13 cellular contexts compared by ENCODE assay signal in genomic region chr16:67860589-67861398, GRCh38. TPM values are rescaled to one million over a fixed set of nuclear protein-coding genes. Genes with fewer than 3 reads are reported as not detected.
DNase-seq lines count a peak whose midpoint lies in the region; ATAC-seq and TF ChIP-seq lines count a peak whose summit lies in the region.
"Had no signal": no experiment of that assay in that cellular context is flagged by ENCODE, and none has a peak within 500 bp of the region (broad histone marks: within the 10 kb centered on the region; RNA-seq: fewer than 3 reads in every experiment).

No MANE protein-coding gene starts in this region.

- peaks cover 37% of the 10 kb centered on the region for H3K4me1 Mint-ChIP-seq in activated CD4-positive, alpha-beta memory T cell treated with anti-CD3 and anti-CD28 coated beads, Interleukin-2, amount 10 ng/mL, durations not matched to agents 7 days and 5 days
- peaks cover 32% of the 10 kb centered on the region for H3K4me1 Mint-ChIP-seq in activated CD4-positive, alpha-beta memory T cell treated with anti-CD3 and anti-CD28 coated beads for 36 hours (ENCODE audit: low read depth)
- H3K4me1 Mint-ChIP-seq in activated T-helper 1 cell treated with anti-CD3 and anti-CD28 coated beads, Interleukin-12 subunit alpha, Interleukin-12 subunit beta, Interleukin-2, Interleukin-4 antibody, amounts not matched to agents 30 ng/mL and 10 ng/mL and 1 ng/mL, durations not matched to agents 14 hours and 24 hours and 36 hours (ENCODE audit: low read depth): peaks cover 37% of the 10 kb centered on the region
- peaks cover 39% of the 10 kb centered on the region for H3K4me1 Mint-ChIP-seq in stimulated activated effector memory CD8-positive, alpha-beta T cell treated with anti-CD3 and anti-CD28 coated beads, Interleukin-12 subunit alpha, Interleukin-12 subunit beta, amount 100 ng/mL, for 72 hours

- H3K27ac Mint-ChIP-seq in activated CD4-positive, alpha-beta memory T cell treated with anti-CD3 and anti-CD28 coated beads, Interleukin-2, amount 10 ng/mL, durations not matched to agents 7 days and 5 days: peak overlapping the region; percentile 44
- H3K27ac Mint-ChIP-seq in activated CD4-positive, alpha-beta memory T cell treated with anti-CD3 and anti-CD28 coated beads for 36 hours: no peak overlapping the region
- H3K27ac Mint-ChIP-seq in activated T-helper 1 cell treated with anti-CD3 and anti-CD28 coated beads, Interleukin-12 subunit alpha, Interleukin-12 subunit beta, Interleukin-2, Interleukin-4 antibody, amounts not matched to agents 30 ng/mL and 10 ng/mL and 1 ng/mL, durations not matched to agents 14 hours and 24 hours and 36 hours: peak overlapping the region; percentile 55
- H3K27ac Mint-ChIP-seq in stimulated activated effector memory CD8-positive, alpha-beta T cell treated with anti-CD3 and anti-CD28 coated beads, Interleukin-12 subunit alpha, Interleukin-12 subunit beta, amount 100 ng/mL, for 72 hours: peak overlapping the region; percentile 99

- no peak for ATAC-seq in stimulated activated effector memory CD8-positive, alpha-beta T cell treated with anti-CD3 and anti-CD28 coated beads, Interleukin-12 subunit alpha, Interleukin-12 subunit beta, amount 100 ng/mL, for 72 hours
- ATAC-seq in HG02973 (IDR thresholded peaks at IDR 0.05; ENCODE audit: unreplicated experiment): no peak
- no peak for ATAC-seq in left lobe of liver
- ATAC-seq: body of pancreas; naive thymus-derived CD4-positive, alpha-beta T cell had no signal

- no peak for TF ChIP-seq CTCF in fibroblast of the aortic adventitia (IDR thresholded peaks at IDR 0.05; ENCODE audit: insufficient read depth, low read length)

- H3K4me3 Mint-ChIP-seq in activated CD4-positive, alpha-beta memory T cell treated with anti-CD3 and anti-CD28 coated beads, Interleukin-2, amount 10 ng/mL, durations not matched to agents 7 days and 5 days: no peak overlapping the region
- no peak overlapping the region for H3K4me3 Mint-ChIP-seq in activated CD4-positive, alpha-beta memory T cell treated with anti-CD3 and anti-CD28 coated beads for 36 hours
- H3K4me3 Mint-ChIP-seq in activated T-helper 1 cell treated with anti-CD3 and anti-CD28 coated beads, Interleukin-12 subunit alpha, Interleukin-12 subunit beta, Interleukin-2, Interleukin-4 antibody, amounts not matched to agents 30 ng/mL and 10 ng/mL and 1 ng/mL, durations not matched to agents 14 hours and 24 hours and 36 hours: no peak overlapping the region
- no peak overlapping the region for H3K4me3 Mint-ChIP-seq in stimulated activated effector memory CD8-positive, alpha-beta T cell treated with anti-CD3 and anti-CD28 coated beads, Interleukin-12 subunit alpha, Interleukin-12 subunit beta, amount 100 ng/mL, for 72 hours
- H3K4me3 Mint-ChIP-seq: naive thymus-derived CD4-positive, alpha-beta T cell had no signal

- H3K27me3 Mint-ChIP-seq in activated CD4-positive, alpha-beta memory T cell treated with anti-CD3 and anti-CD28 coated beads, Interleukin-2, amount 10 ng/mL, durations not matched to agents 7 days and 5 days: no peaks in the 10 kb centered on the region
- H3K27me3 Mint-ChIP-seq in activated CD4-positive, alpha-beta memory T cell treated with anti-CD3 and anti-CD28 coated beads for 36 hours: no peaks in the 10 kb centered on the region
- no peaks in the 10 kb centered on the region for H3K27me3 Mint-ChIP-seq in activated T-helper 1 cell treated with anti-CD3 and anti-CD28 coated beads, Interleukin-12 subunit alpha, Interleukin-12 subunit beta, Interleukin-2, Interleukin-4 antibody, amounts not matched to agents 30 ng/mL and 10 ng/mL and 1 ng/mL, durations not matched to agents 14 hours and 24 hours and 36 hours (ENCODE audit: insufficient read depth)
- H3K27me3 Mint-ChIP-seq: naive thymus-derived CD4-positive, alpha-beta T cell had no signal

- H3K9me3 Mint-ChIP-seq in activated CD4-positive, alpha-beta memory T cell treated with anti-CD3 and anti-CD28 coated beads, Interleukin-2, amount 10 ng/mL, durations not matched to agents 7 days and 5 days: no peaks in the 10 kb centered on the region
- no peaks in the 10 kb centered on the region for H3K9me3 Mint-ChIP-seq in activated CD4-positive, alpha-beta memory T cell treated with anti-CD3 and anti-CD28 coated beads for 36 hours
- H3K9me3 Mint-ChIP-seq in activated T-helper 1 cell treated with anti-CD3 and anti-CD28 coated beads, Interleukin-12 subunit alpha, Interleukin-12 subunit beta, Interleukin-2, Interleukin-4 antibody, amounts not matched to agents 30 ng/mL and 10 ng/mL and 1 ng/mL, durations not matched to agents 14 hours and 24 hours and 36 hours: no peaks in the 10 kb centered on the region
- no peaks in the 10 kb centered on the region for H3K9me3 Mint-ChIP-seq in stimulated activated effector memory CD8-positive, alpha-beta T cell treated with anti-CD3 and anti-CD28 coated beads, Interleukin-12 subunit alpha, Interleukin-12 subunit beta, amount 100 ng/mL, for 72 hours
- H3K9me3 Mint-ChIP-seq: naive thymus-derived CD4-positive, alpha-beta T cell had no signal

- DNase-seq in activated CD4-positive, alpha-beta memory T cell treated with anti-CD3 and anti-CD28 coated beads, Interleukin-2, amount 10 ng/mL, durations not matched to agents 7 days and 5 days: no peak
- DNase-seq in activated CD4-positive, alpha-beta memory T cell treated with anti-CD3 and anti-CD28 coated beads for 36 hours: no peak
- no peak for DNase-seq in activated T-helper 1 cell treated with anti-CD3 and anti-CD28 coated beads, Interleukin-12 subunit alpha, Interleukin-12 subunit beta, Interleukin-2, Interleukin-4 antibody, amounts not matched to agents 30 ng/mL and 10 ng/mL and 1 ng/mL, durations not matched to agents 14 hours and 24 hours and 36 hours (ENCODE audit: low spot score)
- DNase-seq in fibroblast of the aortic adventitia (ENCODE audit: low read depth) (peak; percentile 73), T-helper 9 cell (no peak), left lobe of liver (ENCODE audit: low spot score) (no peak)
- DNase-seq in stimulated activated effector memory CD8-positive, alpha-beta T cell treated with anti-CD3 and anti-CD28 coated beads, Interleukin-12 subunit alpha, Interleukin-12 subunit beta, amount 100 ng/mL, for 72 hours (ENCODE audit: low spot score in 2 of 2): no peak
- DNase-seq: activated CD4-positive, alpha-beta T cell treated with anti-CD3 and anti-CD28 coated beads for 1 hour; body of pancreas; naive thymus-derived CD4-positive, alpha-beta T cell; stimulated activated CD4-positive, alpha-beta T cell treated with anti-CD3 and anti-CD28 coated beads, Interleukin-2, amount 100 ng/mL, for 24 hours; testis had no signal

- CTCF ChIA-PET in activated CD4-positive, alpha-beta memory T cell treated with anti-CD3 and anti-CD28 coated beads, Interleukin-2, amount 10 ng/mL, durations not matched to agents 7 days and 5 days (lab: Charles Lee): interaction anchor here (1.0 to 3.6 kb wide), 3 partner anchors 20 to 45 kb away, joined by 3 to 19 read pairs (median 3); partner anchors contain the start of gene NRN1L
- CTCF ChIA-PET in activated CD4-positive, alpha-beta memory T cell treated with anti-CD3 and anti-CD28 coated beads for 36 hours (lab: Charles Lee): interaction anchor here (0.6 to 3.4 kb wide), 4 partner anchors 23 to 68 kb away, joined by 3 to 20 read pairs (median 3); no protein-coding TSS in a partner anchor

- peaks cover 17% of the 10 kb centered on the region for H3K36me3 Mint-ChIP-seq in activated CD4-positive, alpha-beta memory T cell treated with anti-CD3 and anti-CD28 coated beads, Interleukin-2, amount 10 ng/mL, durations not matched to agents 7 days and 5 days (ENCODE audit: low read depth)
- H3K36me3 Mint-ChIP-seq in activated CD4-positive, alpha-beta memory T cell treated with anti-CD3 and anti-CD28 coated beads for 36 hours: peaks cover 8% of the 10 kb centered on the region
- H3K36me3 Mint-ChIP-seq in activated T-helper 1 cell treated with anti-CD3 and anti-CD28 coated beads, Interleukin-12 subunit alpha, Interleukin-12 subunit beta, Interleukin-2, Interleukin-4 antibody, amounts not matched to agents 30 ng/mL and 10 ng/mL and 1 ng/mL, durations not matched to agents 14 hours and 24 hours and 36 hours (ENCODE audit: low read depth): peaks cover 13% of the 10 kb centered on the region
- peaks cover 49% of the 10 kb centered on the region for H3K36me3 Mint-ChIP-seq in stimulated activated effector memory CD8-positive, alpha-beta T cell treated with anti-CD3 and anti-CD28 coated beads, Interleukin-12 subunit alpha, Interleukin-12 subunit beta, amount 100 ng/mL, for 72 hours

- POLR2A ChIA-PET in activated CD4-positive, alpha-beta memory T cell treated with anti-CD3 and anti-CD28 coated beads, Interleukin-2, amount 10 ng/mL, durations not matched to agents 7 days and 5 days (lab: Charles Lee): interaction anchor here (1.9 kb wide), 1 partner anchor 13 kb away, joined by 5 read pairs; the partner anchor contains the start of gene EDC4
- POLR2A ChIA-PET in activated CD4-positive, alpha-beta memory T cell treated with anti-CD3 and anti-CD28 coated beads for 36 hours (lab: Charles Lee): no interaction called here

- intact Hi-C loops in activated CD4-positive, alpha-beta memory T cell treated with anti-CD3 and anti-CD28 coated beads for 36 hours (cut with micrococcal nuclease): no loop called here
- intact Hi-C loops in activated T-helper 1 cell treated with anti-CD3 and anti-CD28 coated beads, Interleukin-12 subunit alpha, Interleukin-12 subunit beta, Interleukin-2, Interleukin-4 antibody, amounts not matched to agents 30 ng/mL and 10 ng/mL and 1 ng/mL, durations not matched to agents 14 hours and 24 hours and 36 hours (cut with micrococcal nuclease): no loop called here

- no peak overlapping the region for H3K4me3 ChIP-seq in fibroblast of the aortic adventitia (ENCODE audit: low read depth, low read length)
- H3K4me3 ChIP-seq: body of pancreas, testis had no signal

RNA-seq across cellular contexts. Expression of gene EDC4, which starts 12.1 kb away (rescaled TPM):
- total RNA-seq in activated CD4-positive, alpha-beta memory T cell treated with anti-CD3 and anti-CD28 coated beads, Interleukin-2, amount 10 ng/mL, durations not matched to agents 7 days and 5 days: 10 to 100 TPM; 98.4 to 99.3 TPM
- 10 to 100 TPM; 88.6 to 94.2 TPM for total RNA-seq in activated CD4-positive, alpha-beta memory T cell treated with anti-CD3 and anti-CD28 coated beads for 36 hours
- total RNA-seq in activated T-helper 1 cell treated with anti-CD3 and anti-CD28 coated beads, Interleukin-12 subunit alpha, Interleukin-12 subunit beta, Interleukin-2, Interleukin-4 antibody, amounts not matched to agents 30 ng/mL and 10 ng/mL and 1 ng/mL, durations not matched to agents 14 hours and 24 hours and 36 hours: 115 and 128 TPM in 2 replicates
- total RNA-seq in fibroblast of the aortic adventitia (ENCODE audit: low replicate concordance) (29.1 and 47.4 TPM in 2 replicates), left lobe of liver (22.1 TPM)

RNA-seq across cellular contexts. Expression of gene CENPT, which starts 13.3 kb away (rescaled TPM):
- total RNA-seq in activated CD4-positive, alpha-beta memory T cell treated with anti-CD3 and anti-CD28 coated beads, Interleukin-2, amount 10 ng/mL, durations not matched to agents 7 days and 5 days: 10 to 100 TPM; 50.2 to 53.5 TPM
- 10 to 100 TPM; 39.2 to 40.2 TPM for total RNA-seq in activated CD4-positive, alpha-beta memory T cell treated with anti-CD3 and anti-CD28 coated beads for 36 hours
- 41.6 and 45.0 TPM in 2 replicates for total RNA-seq in activated T-helper 1 cell treated with anti-CD3 and anti-CD28 coated beads, Interleukin-12 subunit alpha, Interleukin-12 subunit beta, Interleukin-2, Interleukin-4 antibody, amounts not matched to agents 30 ng/mL and 10 ng/mL and 1 ng/mL, durations not matched to agents 14 hours and 24 hours and 36 hours
- 28.9 and 39.9 TPM in 2 replicates for total RNA-seq in fibroblast of the aortic adventitia (ENCODE audit: low replicate concordance)
- total RNA-seq in left lobe of liver: 23.1 TPM

RNA-seq across cellular contexts. Expression of gene NUTF2, which starts 14.1 kb away (rescaled TPM):
- total RNA-seq in activated CD4-positive, alpha-beta memory T cell treated with anti-CD3 and anti-CD28 coated beads, Interleukin-2, amount 10 ng/mL, durations not matched to agents 7 days and 5 days: 100 to 1,000 TPM in 1 of 2 experiments, 10 to 100 TPM in 1; 96.4 to 101 TPM
- total RNA-seq in activated CD4-positive, alpha-beta memory T cell treated with anti-CD3 and anti-CD28 coated beads for 36 hours: 100 to 1,000 TPM; 141 to 148 TPM
- total RNA-seq in activated T-helper 1 cell treated with anti-CD3 and anti-CD28 coated beads, Interleukin-12 subunit alpha, Interleukin-12 subunit beta, Interleukin-2, Interleukin-4 antibody, amounts not matched to agents 30 ng/mL and 10 ng/mL and 1 ng/mL, durations not matched to agents 14 hours and 24 hours and 36 hours: 183 and 186 TPM in 2 replicates
- 24.4 and 155 TPM in 2 replicates for total RNA-seq in fibroblast of the aortic adventitia (ENCODE audit: low replicate concordance)
- total RNA-seq in left lobe of liver: 23.2 TPM

RNA-seq across cellular contexts. Expression of gene THAP11, which starts 18.7 kb away (rescaled TPM):
- 10 to 100 TPM; 40.6 to 42.3 TPM for total RNA-seq in activated CD4-positive, alpha-beta memory T cell treated with anti-CD3 and anti-CD28 coated beads, Interleukin-2, amount 10 ng/mL, durations not matched to agents 7 days and 5 days
- 10 to 100 TPM; 31.8 to 32.1 TPM for total RNA-seq in activated CD4-positive, alpha-beta memory T cell treated with anti-CD3 and anti-CD28 coated beads for 36 hours
- total RNA-seq in activated T-helper 1 cell treated with anti-CD3 and anti-CD28 coated beads, Interleukin-12 subunit alpha, Interleukin-12 subunit beta, Interleukin-2, Interleukin-4 antibody, amounts not matched to agents 30 ng/mL and 10 ng/mL and 1 ng/mL, durations not matched to agents 14 hours and 24 hours and 36 hours: 43.0 and 49.5 TPM in 2 replicates
- total RNA-seq in fibroblast of the aortic adventitia (ENCODE audit: low replicate concordance) (19.8 and 21.1 TPM in 2 replicates), left lobe of liver (12.8 TPM)

RNA-seq across cellular contexts. Expression of gene NRN1L, which starts 23.9 kb away (rescaled TPM):
- total RNA-seq in activated CD4-positive, alpha-beta memory T cell treated with anti-CD3 and anti-CD28 coated beads, Interleukin-2, amount 10 ng/mL, durations not matched to agents 7 days and 5 days: 1 to 10 TPM in 1 of 2 experiments, under 1 TPM in 1; 0.76 to 1.3 TPM
- total RNA-seq in activated CD4-positive, alpha-beta memory T cell treated with anti-CD3 and anti-CD28 coated beads for 36 hours: under 1 TPM in 1 of 2 experiments, not detected in 1; 0.76 TPM
- total RNA-seq in activated T-helper 1 cell treated with anti-CD3 and anti-CD28 coated beads, Interleukin-12 subunit alpha, Interleukin-12 subunit beta, Interleukin-2, Interleukin-4 antibody, amounts not matched to agents 30 ng/mL and 10 ng/mL and 1 ng/mL, durations not matched to agents 14 hours and 24 hours and 36 hours: 0.65 and 0.76 TPM in 2 replicates
- total RNA-seq in fibroblast of the aortic adventitia (ENCODE audit: low replicate concordance) (not detected in 2 replicates), left lobe of liver (0.88 TPM)
- total RNA-seq: body of pancreas had no signal
